In genomic region chr13:85985791-85986190, GRCh38 we compare ENCODE assay signal across 2 cellular contexts.
TF ChIP-seq lines count a peak whose summit lies in the region.

No MANE protein-coding gene starts in this region.

TF ChIP-seq in SK-N-SH, 30 proteins besides CTCF, POLR2A, EP300 and RAD21 (continued from another document):
- TF ChIP-seq, protein P1, sequence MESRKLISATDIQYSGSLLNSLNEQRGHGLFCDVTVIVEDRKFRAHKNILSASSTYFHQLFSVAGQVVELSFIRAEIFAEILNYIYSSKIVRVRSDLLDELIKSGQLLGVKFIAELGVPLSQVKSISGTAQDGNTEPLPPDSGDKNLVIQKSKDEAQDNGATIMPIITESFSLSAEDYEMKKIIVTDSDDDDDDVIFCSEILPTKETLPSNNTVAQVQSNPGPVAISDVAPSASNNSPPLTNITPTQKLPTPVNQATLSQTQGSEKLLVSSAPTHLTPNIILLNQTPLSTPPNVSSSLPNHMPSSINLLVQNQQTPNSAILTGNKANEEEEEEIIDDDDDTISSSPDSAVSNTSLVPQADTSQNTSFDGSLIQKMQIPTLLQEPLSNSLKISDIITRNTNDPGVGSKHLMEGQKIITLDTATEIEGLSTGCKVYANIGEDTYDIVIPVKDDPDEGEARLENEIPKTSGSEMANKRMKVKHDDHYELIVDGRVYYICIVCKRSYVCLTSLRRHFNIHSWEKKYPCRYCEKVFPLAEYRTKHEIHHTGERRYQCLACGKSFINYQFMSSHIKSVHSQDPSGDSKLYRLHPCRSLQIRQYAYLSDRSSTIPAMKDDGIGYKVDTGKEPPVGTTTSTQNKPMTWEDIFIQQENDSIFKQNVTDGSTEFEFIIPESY (IDR thresholded peaks at IDR 0.05; ENCODE audit: borderline replicate concordance, low read depth), result no peak
- TF ChIP-seq TCF12 (IDR thresholded peaks at IDR 0.05), result no peak

TF ChIP-seq in SK-N-SH treated with all-trans-retinoic acid at 6 μM for 48 hours, 23 proteins besides CTCF, POLR2A, EP300 and RAD21 (continued from another document):
- TF ChIP-seq, protein P2, sequence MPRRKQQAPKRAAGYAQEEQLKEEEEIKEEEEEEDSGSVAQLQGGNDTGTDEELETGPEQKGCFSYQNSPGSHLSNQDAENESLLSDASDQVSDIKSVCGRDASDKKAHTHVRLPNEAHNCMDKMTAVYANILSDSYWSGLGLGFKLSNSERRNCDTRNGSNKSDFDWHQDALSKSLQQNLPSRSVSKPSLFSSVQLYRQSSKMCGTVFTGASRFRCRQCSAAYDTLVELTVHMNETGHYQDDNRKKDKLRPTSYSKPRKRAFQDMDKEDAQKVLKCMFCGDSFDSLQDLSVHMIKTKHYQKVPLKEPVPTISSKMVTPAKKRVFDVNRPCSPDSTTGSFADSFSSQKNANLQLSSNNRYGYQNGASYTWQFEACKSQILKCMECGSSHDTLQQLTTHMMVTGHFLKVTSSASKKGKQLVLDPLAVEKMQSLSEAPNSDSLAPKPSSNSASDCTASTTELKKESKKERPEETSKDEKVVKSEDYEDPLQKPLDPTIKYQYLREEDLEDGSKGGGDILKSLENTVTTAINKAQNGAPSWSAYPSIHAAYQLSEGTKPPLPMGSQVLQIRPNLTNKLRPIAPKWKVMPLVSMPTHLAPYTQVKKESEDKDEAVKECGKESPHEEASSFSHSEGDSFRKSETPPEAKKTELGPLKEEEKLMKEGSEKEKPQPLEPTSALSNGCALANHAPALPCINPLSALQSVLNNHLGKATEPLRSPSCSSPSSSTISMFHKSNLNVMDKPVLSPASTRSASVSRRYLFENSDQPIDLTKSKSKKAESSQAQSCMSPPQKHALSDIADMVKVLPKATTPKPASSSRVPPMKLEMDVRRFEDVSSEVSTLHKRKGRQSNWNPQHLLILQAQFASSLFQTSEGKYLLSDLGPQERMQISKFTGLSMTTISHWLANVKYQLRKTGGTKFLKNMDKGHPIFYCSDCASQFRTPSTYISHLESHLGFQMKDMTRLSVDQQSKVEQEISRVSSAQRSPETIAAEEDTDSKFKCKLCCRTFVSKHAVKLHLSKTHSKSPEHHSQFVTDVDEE (CRISPR knock-in tag; IDR thresholded peaks at IDR 0.05), result no peak
- no peak for TF ChIP-seq TOX (CRISPR knock-in tag; IDR thresholded peaks at IDR 0.05; ENCODE audit: borderline replicate concordance)
- no peak for TF ChIP-seq CSDC2 (CRISPR knock-in tag; IDR thresholded peaks at IDR 0.05)
- TF ChIP-seq ARNTL (CRISPR knock-in tag; IDR thresholded peaks at IDR 0.05; ENCODE audit: borderline replicate concordance, low read depth), result no peak
